Comparison of ENCODE assay signal across 1 cellular context in genomic region chr1:51263147-51263850, GRCh38.
TF ChIP-seq lines count a peak whose summit lies in the region.

No MANE protein-coding gene starts in this region.

TF ChIP-seq in HCT116, 20 proteins besides CTCF, POLR2A, EP300 and RAD21:
- no peak for TF ChIP-seq FOSL1 (IDR thresholded peaks at IDR 0.05; ENCODE audit: low read depth)
- no peak for TF ChIP-seq ZBTB33 (IDR thresholded peaks at IDR 0.05; ENCODE audit: extremely low read depth, insufficient replicate concordance, low read length)
- no peak for TF ChIP-seq CEBPB (IDR thresholded peaks at IDR 0.05; ENCODE audit: low read depth)
- TF ChIP-seq EZH2 (IDR thresholded peaks at IDR 0.05): no peak
- TF ChIP-seq ATF3 (IDR thresholded peaks at IDR 0.05): no peak
- no peak for TF ChIP-seq SRF (IDR thresholded peaks at IDR 0.05; ENCODE audit: low read depth)
- TF ChIP-seq CBX3 (IDR thresholded peaks at IDR 0.05; ENCODE audit: low read depth): no peak
- TF ChIP-seq YY1 (IDR thresholded peaks at IDR 0.05; ENCODE audit: extremely low read depth, insufficient replicate concordance, low read depth, low read length): no peak
- no peak for TF ChIP-seq ZFX (IDR thresholded peaks at IDR 0.05)
- TF ChIP-seq, protein P1, sequence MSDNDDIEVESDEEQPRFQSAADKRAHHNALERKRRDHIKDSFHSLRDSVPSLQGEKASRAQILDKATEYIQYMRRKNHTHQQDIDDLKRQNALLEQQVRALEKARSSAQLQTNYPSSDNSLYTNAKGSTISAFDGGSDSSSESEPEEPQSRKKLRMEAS (IDR thresholded peaks at IDR 0.05): no peak
- TF ChIP-seq REST (IDR thresholded peaks at IDR 0.05; ENCODE audit: low read depth): no peak
- TF ChIP-seq EZH2phosphoT487 (IDR thresholded peaks at IDR 0.05; ENCODE audit: borderline replicate concordance): no peak
- TF ChIP-seq ZNF274 (IDR thresholded peaks at IDR 0.05; ENCODE audit: low read depth, low read length): no peak
- TF ChIP-seq SP1 (IDR thresholded peaks at IDR 0.05; ENCODE audit: low read depth): no peak
- no peak for TF ChIP-seq JUND (IDR thresholded peaks at IDR 0.05)
